In genomic region chr1:60891315-60891714, GRCh38 we compare ENCODE assay signal across 14 cellular contexts.
DNase-seq lines count a peak whose midpoint lies in the region; ATAC-seq lines count a peak whose summit lies in the region.
"Had no signal": no experiment of that assay in that cellular context is flagged by ENCODE, and none has a peak within 500 bp of the region (broad histone marks: within the 10 kb centered on the region; RNA-seq: fewer than 3 reads in every experiment).

No MANE protein-coding gene starts in this region.

- peak; percentile 56 for DNase-seq in NCI-H2171 treated with DMSO at 0.1 percent for 48 hours (lab: John Stamatoyannopoulos, UW)
- no peak for DNase-seq in NCI-H2171 (lab: John Stamatoyannopoulos, UW)
- peak; percentile 70 for DNase-seq in NCI-H524 treated with DMSO at 0.1 percent for 48 hours (lab: John Stamatoyannopoulos, UW)
- DNase-seq in foreskin melanocyte = peak; percentile 74
- DNase-seq in GM03348 (ENCODE audit: low spot score) = no peak
- DNase-seq in effector CD4-positive, alpha-beta T cell = no peak
- DNase-seq: ACHN; CD4-positive, CD25-positive, alpha-beta regulatory T cell; DMS153; DMS79 treated with DMSO at 0.1 percent for 48 hours; EL; H7; KBM-7 had no signal

- ATAC-seq in GM19452 (IDR thresholded peaks at IDR 0.05; ENCODE audit: unreplicated experiment) = no peak

Comparison
In these comparisons a context has a peak if more than half of its experiments do, and no peak if none do; other contexts are left out.
1. DNase-seq: peak in NCI-H2171 treated with DMSO at 0.1 percent for 48 hours (single experiment), NCI-H524 treated with DMSO at 0.1 percent for 48 hours (single experiment) and foreskin melanocyte (single experiment); none in NCI-H2171 (single experiment), GM03348 (single experiment) and effector CD4-positive, alpha-beta T cell (single experiment).